14 cellular contexts compared by ENCODE assay signal in genomic region chr18:36321636-36322407, GRCh38. TPM values are rescaled to one million over a fixed set of nuclear protein-coding genes. Genes with fewer than 3 reads are reported as not detected.
DNase-seq lines count a peak whose midpoint lies in the region; ATAC-seq and TF ChIP-seq lines count a peak whose summit lies in the region.
"Had no signal": no experiment of that assay in that cellular context is flagged by ENCODE, and none has a peak within 500 bp of the region (broad histone marks: within the 10 kb centered on the region; RNA-seq: fewer than 3 reads in every experiment).

No MANE protein-coding gene starts in this region.

- no peak for ATAC-seq in GM21367 (IDR thresholded peaks at IDR 0.05; ENCODE audit: unreplicated experiment)
- no peak for ATAC-seq in HG03045 (IDR thresholded peaks at IDR 0.05; ENCODE audit: unreplicated experiment)
- ATAC-seq: left lobe of liver had no signal

- DNase-seq in A172 (ENCODE audit: low spot score) (peak; percentile 81), HT1080 (ENCODE audit: low read depth) (peak; percentile 91), cardiac fibroblast (ENCODE audit: low read depth in 2 of 2) (peak; percentile 29 to 71), islet precursor cell (peak; percentile 75), NCI-H146 (lab: John Stamatoyannopoulos, UW) (no peak), foreskin melanocyte (no peak)
- DNase-seq: activated CD4-positive, alpha-beta memory T cell treated with anti-CD3 and anti-CD28 coated beads, Interleukin-2, amount 10 ng/mL, durations not matched to agents 7 days and 5 days; activated gamma-delta T cell treated with Interleukin-2 at 50 U/mL for 16 hours; DND-41; stimulated activated CD4-positive, alpha-beta T cell treated with anti-CD3 and anti-CD28 coated beads, Interleukin-15, amount 100 ng/mL, for 24 hours; transverse colon had no signal

- H3K4me3 ChIP-seq in cardiac fibroblast (replicated peaks in 1 of 2; ENCODE audit: low read depth in 2 of 2, low read length in 2 of 2) = no peak overlapping the region
- H3K4me3 ChIP-seq: transverse colon had no signal

- no peak for TF ChIP-seq CTCF in cardiac fibroblast (IDR thresholded peaks at IDR 0.05; ENCODE audit: low read depth, low read length)

RNA-seq across cellular contexts. Expression of gene FHOD3, which starts 24.3 kb away (rescaled TPM):
- 13.0 and 19.3 TPM in 2 replicates for total RNA-seq in A172 (2014; rRNA removed; shearing (Covaris generic))
- total RNA-seq in HT1080 (2014; rRNA removed; shearing (Covaris generic)) = 43.0 and 47.1 TPM in 2 replicates
- 25.5 and 29.5 TPM in 2 replicates for polyA plus RNA-seq in HT1080 (2015; cell fraction: cytosol; rRNA removed)
- polyA plus RNA-seq in HT1080 (2015; cell fraction: nucleus; rRNA removed) = 32.2 and 36.5 TPM in 2 replicates
- total RNA-seq: activated CD4-positive, alpha-beta memory T cell treated with anti-CD3 and anti-CD28 coated beads, Interleukin-2, amount 10 ng/mL, durations not matched to agents 7 days and 5 days had no signal

Comparison
In these comparisons a context has a peak if more than half of its experiments do, and no peak if none do; other contexts are left out.
1. DNase-seq: peak in A172 (single experiment), HT1080 (single experiment), cardiac fibroblast (2 of 2) and islet precursor cell (single experiment); none in NCI-H146 (single experiment) and foreskin melanocyte (single experiment).